In genomic region chr16:75377971-75378386, GRCh38 we compare ENCODE assay signal across 9 cellular contexts. TPM values are rescaled to one million over a fixed set of nuclear protein-coding genes. Genes with fewer than 3 reads are reported as not detected.
A peak's percentile ranks its signal among the peaks of the same experiment; 100 is the strongest.
DNase-seq lines count a peak whose midpoint lies in the region; ATAC-seq and TF ChIP-seq lines count a peak whose summit lies in the region.
"Had no signal": no experiment of that assay in that cellular context is flagged by ENCODE, and none has a peak within 500 bp of the region (broad histone marks: within the 10 kb centered on the region; RNA-seq: fewer than 3 reads in every experiment).

No MANE protein-coding gene starts in this region.

- POLR2A ChIA-PET in AG04450 (lab: Yijun Ruan, JAX) = interaction anchor here (0.9 to 1.5 kb wide), 4 partner anchors 58 to 133 kb away, joined by 3 to 7 read pairs (median 4); no protein-coding TSS in a partner anchor

- no peaks in the 10 kb centered on the region for H3K27me3 ChIP-seq in AG04450 (ENCODE audit: control insufficient read depth, insufficient read depth, low read length)

- no peak for ATAC-seq in HG03342 (IDR thresholded peaks at IDR 0.05; ENCODE audit: unreplicated experiment)

- no peaks in the 10 kb centered on the region for H3K9me3 ChIP-seq in AG04450 (ENCODE audit: control insufficient read depth, insufficient read depth, low read length)

- DNase-seq in AG04450 (ENCODE audit: low read depth, low spot score) = peak; percentile 63
- DNase-seq in HT1080 (ENCODE audit: low read depth) = peak; percentile 97
- DNase-seq in choroid plexus epithelial cell (ENCODE audit: low read depth) = peak; percentile 100
- DNase-seq in lung microvascular endothelial cell (ENCODE audit: low read depth in 2 of 2) = peak; percentile 96
- no peak for DNase-seq in NCI-H1092 (lab: John Stamatoyannopoulos, UW)
- no peak for DNase-seq in NCI-H526 treated with DMSO at 0.1 percent for 48 hours (lab: John Stamatoyannopoulos, UW)
- no peak for DNase-seq in mucosa of gallbladder (ENCODE audit: low spot score)

- no peak overlapping the region for H3K4me3 ChIP-seq in AG04450 (ENCODE audit: low read depth, low read length)
- peak overlapping the region; percentile 6 for H3K4me3 ChIP-seq in choroid plexus epithelial cell (ENCODE audit: low read depth, low read length)

- CTCF ChIA-PET in AG04450 (lab: Charles Lee) = interaction anchor here (1.2 to 5.3 kb wide), 3 partner anchors 20 to 179 kb away, joined by 3 to 42 read pairs (median 20); no protein-coding TSS in a partner anchor

- peak overlapping the region; percentile 40 for H3K27ac ChIP-seq in AG04450 (ENCODE audit: low read depth, low read length)
- H3K27ac ChIP-seq: HL-60 had no signal

- TF ChIP-seq CTCF in AG04450 (IDR thresholded peaks at IDR 0.05; ENCODE audit: low read depth, low read length) (no peak), choroid plexus epithelial cell (conservative IDR thresholded peaks at IDR 0.05; ENCODE audit: low read depth, low read length) (no peak)

RNA-seq across cellular contexts. Expression of gene CFDP1, which starts 55.3 kb away (rescaled TPM):
- polyA plus RNA-seq in AG04450 (2011; rRNA removed) = 64.0 and 81.6 TPM in 2 replicates
- polyA minus RNA-seq in AG04450 (2011; rRNA and poly(A)+ RNA removed) = 22.3 and 32.0 TPM in 2 replicates
- total RNA-seq in HT1080 (2014; rRNA removed; shearing (Covaris generic)) = 24.7 and 24.8 TPM in 2 replicates
- 52.5 and 57.4 TPM in 2 replicates for polyA plus RNA-seq in HT1080 (2015; cell fraction: cytosol; rRNA removed)
- 15.7 and 32.6 TPM in 2 replicates for polyA plus RNA-seq in HT1080 (2015; cell fraction: nucleus; rRNA removed)
- total RNA-seq in lung microvascular endothelial cell (40.9 and 46.2 TPM in 2 replicates), mucosa of gallbladder (45.2 TPM)

Comparison
In these comparisons a context has a peak if more than half of its experiments do, and no peak if none do; other contexts are left out.
1. DNase-seq: peak in AG04450 (single experiment), HT1080 (single experiment), choroid plexus epithelial cell (single experiment) and lung microvascular endothelial cell (2 of 2); none in NCI-H1092 (single experiment), NCI-H526 treated with DMSO at 0.1 percent for 48 hours (single experiment) and mucosa of gallbladder (single experiment).